Comparison of ENCODE assay signal across 3 cellular contexts in genomic region chr11:120537996-120538395, GRCh38.
"Had no signal": no experiment of that assay in that cellular context is flagged by ENCODE, and none has a peak within 500 bp of the region (broad histone marks: within the 10 kb centered on the region; RNA-seq: fewer than 3 reads in every experiment).

No MANE protein-coding gene starts in this region.

- ATAC-seq: GM12878 had no signal

- H3K4me3 ChIP-seq: GM12878 had no signal

- DNase-seq: GDM1, GF-D8 had no signal
